1 cellular context compared by ENCODE assay signal in the genomic region with DNA sequence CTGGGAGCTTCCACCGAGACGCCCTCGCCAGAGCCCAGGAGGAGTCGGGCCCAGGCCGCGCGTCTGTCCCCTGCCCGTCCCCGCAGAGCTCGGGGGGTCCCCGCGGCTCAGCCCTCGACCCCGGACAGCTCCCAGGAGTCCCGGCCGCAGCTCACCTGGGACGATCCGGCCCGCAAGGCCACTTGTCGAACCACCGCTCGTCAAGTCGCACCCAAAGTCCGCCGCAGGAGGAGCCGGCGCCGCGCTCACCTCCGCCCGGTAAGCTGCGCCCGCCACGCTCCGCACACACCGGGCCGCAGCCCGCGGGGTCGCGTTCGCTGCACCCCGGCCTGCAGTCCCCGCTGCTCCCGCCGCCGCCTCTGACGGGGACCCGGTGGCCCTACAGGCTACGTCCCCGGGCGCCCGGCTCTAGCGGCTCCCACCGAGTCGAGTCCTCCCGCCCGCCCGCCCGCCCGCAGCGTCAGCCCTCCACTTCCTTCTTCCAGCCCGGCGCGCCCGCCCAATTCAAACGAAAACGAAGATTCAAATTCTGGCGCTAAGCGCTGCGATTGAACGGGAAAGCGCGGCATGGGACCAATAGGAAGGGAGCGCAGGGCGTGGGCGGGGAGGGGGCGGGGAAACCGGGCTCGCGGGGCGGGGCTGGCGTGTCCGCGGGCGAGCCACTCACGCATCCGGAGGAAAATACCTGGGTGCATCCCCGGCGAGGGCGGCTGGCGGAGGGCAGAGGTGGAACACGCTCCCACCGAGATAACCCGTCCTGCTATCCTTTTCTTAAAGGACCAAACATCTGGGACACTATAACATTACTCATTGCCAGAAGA.
TF ChIP-seq lines count a peak whose summit lies in the region.

A gene with protein sequence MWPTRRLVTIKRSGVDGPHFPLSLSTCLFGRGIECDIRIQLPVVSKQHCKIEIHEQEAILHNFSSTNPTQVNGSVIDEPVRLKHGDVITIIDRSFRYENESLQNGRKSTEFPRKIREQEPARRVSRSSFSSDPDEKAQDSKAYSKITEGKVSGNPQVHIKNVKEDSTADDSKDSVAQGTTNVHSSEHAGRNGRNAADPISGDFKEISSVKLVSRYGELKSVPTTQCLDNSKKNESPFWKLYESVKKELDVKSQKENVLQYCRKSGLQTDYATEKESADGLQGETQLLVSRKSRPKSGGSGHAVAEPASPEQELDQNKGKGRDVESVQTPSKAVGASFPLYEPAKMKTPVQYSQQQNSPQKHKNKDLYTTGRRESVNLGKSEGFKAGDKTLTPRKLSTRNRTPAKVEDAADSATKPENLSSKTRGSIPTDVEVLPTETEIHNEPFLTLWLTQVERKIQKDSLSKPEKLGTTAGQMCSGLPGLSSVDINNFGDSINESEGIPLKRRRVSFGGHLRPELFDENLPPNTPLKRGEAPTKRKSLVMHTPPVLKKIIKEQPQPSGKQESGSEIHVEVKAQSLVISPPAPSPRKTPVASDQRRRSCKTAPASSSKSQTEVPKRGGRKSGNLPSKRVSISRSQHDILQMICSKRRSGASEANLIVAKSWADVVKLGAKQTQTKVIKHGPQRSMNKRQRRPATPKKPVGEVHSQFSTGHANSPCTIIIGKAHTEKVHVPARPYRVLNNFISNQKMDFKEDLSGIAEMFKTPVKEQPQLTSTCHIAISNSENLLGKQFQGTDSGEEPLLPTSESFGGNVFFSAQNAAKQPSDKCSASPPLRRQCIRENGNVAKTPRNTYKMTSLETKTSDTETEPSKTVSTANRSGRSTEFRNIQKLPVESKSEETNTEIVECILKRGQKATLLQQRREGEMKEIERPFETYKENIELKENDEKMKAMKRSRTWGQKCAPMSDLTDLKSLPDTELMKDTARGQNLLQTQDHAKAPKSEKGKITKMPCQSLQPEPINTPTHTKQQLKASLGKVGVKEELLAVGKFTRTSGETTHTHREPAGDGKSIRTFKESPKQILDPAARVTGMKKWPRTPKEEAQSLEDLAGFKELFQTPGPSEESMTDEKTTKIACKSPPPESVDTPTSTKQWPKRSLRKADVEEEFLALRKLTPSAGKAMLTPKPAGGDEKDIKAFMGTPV (N-terminal part only) (minus strand): TSS at position 480 of the 821 bp plus-strand sequence. CDS start 756 bp downstream, outside the sequence.

TF ChIP-seq in HEK293, 187 proteins besides CTCF, POLR2A, EP300 and RAD21 (continued from another document and continues in another):
- TF ChIP-seq, protein P1, sequence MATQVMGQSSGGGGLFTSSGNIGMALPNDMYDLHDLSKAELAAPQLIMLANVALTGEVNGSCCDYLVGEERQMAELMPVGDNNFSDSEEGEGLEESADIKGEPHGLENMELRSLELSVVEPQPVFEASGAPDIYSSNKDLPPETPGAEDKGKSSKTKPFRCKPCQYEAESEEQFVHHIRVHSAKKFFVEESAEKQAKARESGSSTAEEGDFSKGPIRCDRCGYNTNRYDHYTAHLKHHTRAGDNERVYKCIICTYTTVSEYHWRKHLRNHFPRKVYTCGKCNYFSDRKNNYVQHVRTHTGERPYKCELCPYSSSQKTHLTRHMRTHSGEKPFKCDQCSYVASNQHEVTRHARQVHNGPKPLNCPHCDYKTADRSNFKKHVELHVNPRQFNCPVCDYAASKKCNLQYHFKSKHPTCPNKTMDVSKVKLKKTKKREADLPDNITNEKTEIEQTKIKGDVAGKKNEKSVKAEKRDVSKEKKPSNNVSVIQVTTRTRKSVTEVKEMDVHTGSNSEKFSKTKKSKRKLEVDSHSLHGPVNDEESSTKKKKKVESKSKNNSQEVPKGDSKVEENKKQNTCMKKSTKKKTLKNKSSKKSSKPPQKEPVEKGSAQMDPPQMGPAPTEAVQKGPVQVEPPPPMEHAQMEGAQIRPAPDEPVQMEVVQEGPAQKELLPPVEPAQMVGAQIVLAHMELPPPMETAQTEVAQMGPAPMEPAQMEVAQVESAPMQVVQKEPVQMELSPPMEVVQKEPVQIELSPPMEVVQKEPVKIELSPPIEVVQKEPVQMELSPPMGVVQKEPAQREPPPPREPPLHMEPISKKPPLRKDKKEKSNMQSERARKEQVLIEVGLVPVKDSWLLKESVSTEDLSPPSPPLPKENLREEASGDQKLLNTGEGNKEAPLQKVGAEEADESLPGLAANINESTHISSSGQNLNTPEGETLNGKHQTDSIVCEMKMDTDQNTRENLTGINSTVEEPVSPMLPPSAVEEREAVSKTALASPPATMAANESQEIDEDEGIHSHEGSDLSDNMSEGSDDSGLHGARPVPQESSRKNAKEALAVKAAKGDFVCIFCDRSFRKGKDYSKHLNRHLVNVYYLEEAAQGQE (tag by site-specific recombination; IDR thresholded peaks at IDR 0.05): peak; percentile 76
- TF ChIP-seq, protein P2, sequence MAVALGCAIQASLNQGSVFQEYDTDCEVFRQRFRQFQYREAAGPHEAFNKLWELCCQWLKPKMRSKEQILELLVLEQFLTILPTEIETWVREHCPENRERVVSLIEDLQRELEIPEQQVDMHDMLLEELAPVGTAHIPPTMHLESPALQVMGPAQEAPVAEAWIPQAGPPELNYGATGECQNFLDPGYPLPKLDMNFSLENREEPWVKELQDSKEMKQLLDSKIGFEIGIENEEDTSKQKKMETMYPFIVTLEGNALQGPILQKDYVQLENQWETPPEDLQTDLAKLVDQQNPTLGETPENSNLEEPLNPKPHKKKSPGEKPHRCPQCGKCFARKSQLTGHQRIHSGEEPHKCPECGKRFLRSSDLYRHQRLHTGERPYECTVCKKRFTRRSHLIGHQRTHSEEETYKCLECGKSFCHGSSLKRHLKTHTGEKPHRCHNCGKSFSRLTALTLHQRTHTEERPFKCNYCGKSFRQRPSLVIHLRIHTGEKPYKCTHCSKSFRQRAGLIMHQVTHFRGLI (tag by site-specific recombination; IDR thresholded peaks at IDR 0.05): no peak
- TF ChIP-seq ZNF214 (tag by site-specific recombination; IDR thresholded peaks at IDR 0.05; ENCODE audit: borderline replicate concordance) (no peak), ZNF707 (tag by site-specific recombination; IDR thresholded peaks at IDR 0.05) (no peak), ZNF24 (tag by site-specific recombination; IDR thresholded peaks at IDR 0.05) (no peak), ZNF146 (tag by site-specific recombination; IDR thresholded peaks at IDR 0.05) (0 out of 2 replicates have a peak, but pooled peaks have one; percentile 5), ZBTB21 (tag by site-specific recombination; IDR thresholded peaks at IDR 0.05) (no peak), ZNF473 (tag by site-specific recombination; IDR thresholded peaks at IDR 0.05) (no peak), ZNF544 (tag by site-specific recombination; IDR thresholded peaks at IDR 0.05) (no peak), ZNF266 (tag by site-specific recombination; IDR thresholded peaks at IDR 0.05; ENCODE audit: low read depth) (no peak), ZNF654 (tag by site-specific recombination; IDR thresholded peaks at IDR 0.05; ENCODE audit: low read depth) (no peak), ZNF48 (tag by site-specific recombination; IDR thresholded peaks at IDR 0.05) (no peak), WT1 (tag by site-specific recombination; IDR thresholded peaks at IDR 0.05) (no peak), ZBTB48 (tag by site-specific recombination; IDR thresholded peaks at IDR 0.05) (no peak), ZBTB1 (tag by site-specific recombination; IDR thresholded peaks at IDR 0.05) (no peak), ZNF202 (tag by site-specific recombination; IDR thresholded peaks at IDR 0.05; ENCODE audit: borderline replicate concordance) (no peak), SP7 (tag by site-specific recombination; IDR thresholded peaks at IDR 0.05) (0 out of 2 replicates have a peak, but pooled peaks have one; percentile 30), ZNF292 (tag by site-specific recombination; IDR thresholded peaks at IDR 0.05; ENCODE audit: borderline replicate concordance, low read depth) (no peak), ZNF629 (tag by site-specific recombination; IDR thresholded peaks at IDR 0.05) (no peak), ZNF423 (tag by site-specific recombination; IDR thresholded peaks at IDR 0.05) (no peak), ZIC2 (tag by site-specific recombination; IDR thresholded peaks at IDR 0.05) (no peak), MEIS1 (CRISPR knock-in tag; IDR thresholded peaks at IDR 0.05; ENCODE audit: borderline replicate concordance) (no peak; the same call in 1 of the 2 replicates)
- TF ChIP-seq, protein P3, sequence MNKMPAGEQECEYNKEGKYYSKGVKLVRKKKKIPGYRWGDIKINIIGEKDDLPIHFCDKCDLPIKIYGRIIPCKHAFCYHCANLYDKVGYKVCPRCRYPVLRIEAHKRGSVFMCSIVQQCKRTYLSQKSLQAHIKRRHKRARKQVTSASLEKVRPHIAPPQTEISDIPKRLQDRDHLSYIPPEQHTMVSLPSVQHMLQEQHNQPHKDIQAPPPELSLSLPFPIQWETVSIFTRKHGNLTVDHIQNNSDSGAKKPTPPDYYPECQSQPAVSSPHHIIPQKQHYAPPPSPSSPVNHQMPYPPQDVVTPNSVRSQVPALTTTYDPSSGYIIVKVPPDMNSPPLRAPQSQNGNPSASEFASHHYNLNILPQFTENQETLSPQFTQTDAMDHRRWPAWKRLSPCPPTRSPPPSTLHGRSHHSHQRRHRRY (tag by site-specific recombination; IDR thresholded peaks at IDR 0.05): no peak
- TF ChIP-seq, protein P4, sequence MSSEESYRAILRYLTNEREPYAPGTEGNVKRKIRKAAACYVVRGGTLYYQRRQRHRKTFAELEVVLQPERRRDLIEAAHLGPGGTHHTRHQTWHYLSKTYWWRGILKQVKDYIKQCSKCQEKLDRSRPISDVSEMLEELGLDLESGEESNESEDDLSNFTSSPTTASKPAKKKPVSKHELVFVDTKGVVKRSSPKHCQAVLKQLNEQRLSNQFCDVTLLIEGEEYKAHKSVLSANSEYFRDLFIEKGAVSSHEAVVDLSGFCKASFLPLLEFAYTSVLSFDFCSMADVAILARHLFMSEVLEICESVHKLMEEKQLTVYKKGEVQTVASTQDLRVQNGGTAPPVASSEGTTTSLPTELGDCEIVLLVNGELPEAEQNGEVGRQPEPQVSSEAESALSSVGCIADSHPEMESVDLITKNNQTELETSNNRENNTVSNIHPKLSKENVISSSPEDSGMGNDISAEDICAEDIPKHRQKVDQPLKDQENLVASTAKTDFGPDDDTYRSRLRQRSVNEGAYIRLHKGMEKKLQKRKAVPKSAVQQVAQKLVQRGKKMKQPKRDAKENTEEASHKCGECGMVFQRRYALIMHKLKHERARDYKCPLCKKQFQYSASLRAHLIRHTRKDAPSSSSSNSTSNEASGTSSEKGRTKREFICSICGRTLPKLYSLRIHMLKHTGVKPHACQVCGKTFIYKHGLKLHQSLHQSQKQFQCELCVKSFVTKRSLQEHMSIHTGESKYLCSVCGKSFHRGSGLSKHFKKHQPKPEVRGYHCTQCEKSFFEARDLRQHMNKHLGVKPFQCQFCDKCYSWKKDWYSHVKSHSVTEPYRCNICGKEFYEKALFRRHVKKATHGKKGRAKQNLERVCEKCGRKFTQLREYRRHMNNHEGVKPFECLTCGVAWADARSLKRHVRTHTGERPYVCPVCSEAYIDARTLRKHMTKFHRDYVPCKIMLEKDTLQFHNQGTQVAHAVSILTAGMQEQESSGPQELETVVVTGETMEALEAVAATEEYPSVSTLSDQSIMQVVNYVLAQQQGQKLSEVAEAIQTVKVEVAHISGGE (tag by site-specific recombination; conservative IDR thresholded peaks at IDR 0.05; ENCODE audit: low read depth): peak; percentile 49; the same call in 1 of the 2 replicates
- TF ChIP-seq, protein P5, sequence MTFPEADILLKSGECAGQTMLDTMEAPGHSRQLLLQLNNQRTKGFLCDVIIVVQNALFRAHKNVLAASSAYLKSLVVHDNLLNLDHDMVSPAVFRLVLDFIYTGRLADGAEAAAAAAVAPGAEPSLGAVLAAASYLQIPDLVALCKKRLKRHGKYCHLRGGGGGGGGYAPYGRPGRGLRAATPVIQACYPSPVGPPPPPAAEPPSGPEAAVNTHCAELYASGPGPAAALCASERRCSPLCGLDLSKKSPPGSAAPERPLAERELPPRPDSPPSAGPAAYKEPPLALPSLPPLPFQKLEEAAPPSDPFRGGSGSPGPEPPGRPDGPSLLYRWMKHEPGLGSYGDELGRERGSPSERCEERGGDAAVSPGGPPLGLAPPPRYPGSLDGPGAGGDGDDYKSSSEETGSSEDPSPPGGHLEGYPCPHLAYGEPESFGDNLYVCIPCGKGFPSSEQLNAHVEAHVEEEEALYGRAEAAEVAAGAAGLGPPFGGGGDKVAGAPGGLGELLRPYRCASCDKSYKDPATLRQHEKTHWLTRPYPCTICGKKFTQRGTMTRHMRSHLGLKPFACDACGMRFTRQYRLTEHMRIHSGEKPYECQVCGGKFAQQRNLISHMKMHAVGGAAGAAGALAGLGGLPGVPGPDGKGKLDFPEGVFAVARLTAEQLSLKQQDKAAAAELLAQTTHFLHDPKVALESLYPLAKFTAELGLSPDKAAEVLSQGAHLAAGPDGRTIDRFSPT (tag by site-specific recombination; IDR thresholded peaks at IDR 0.05): no peak
- TF ChIP-seq, protein P6, sequence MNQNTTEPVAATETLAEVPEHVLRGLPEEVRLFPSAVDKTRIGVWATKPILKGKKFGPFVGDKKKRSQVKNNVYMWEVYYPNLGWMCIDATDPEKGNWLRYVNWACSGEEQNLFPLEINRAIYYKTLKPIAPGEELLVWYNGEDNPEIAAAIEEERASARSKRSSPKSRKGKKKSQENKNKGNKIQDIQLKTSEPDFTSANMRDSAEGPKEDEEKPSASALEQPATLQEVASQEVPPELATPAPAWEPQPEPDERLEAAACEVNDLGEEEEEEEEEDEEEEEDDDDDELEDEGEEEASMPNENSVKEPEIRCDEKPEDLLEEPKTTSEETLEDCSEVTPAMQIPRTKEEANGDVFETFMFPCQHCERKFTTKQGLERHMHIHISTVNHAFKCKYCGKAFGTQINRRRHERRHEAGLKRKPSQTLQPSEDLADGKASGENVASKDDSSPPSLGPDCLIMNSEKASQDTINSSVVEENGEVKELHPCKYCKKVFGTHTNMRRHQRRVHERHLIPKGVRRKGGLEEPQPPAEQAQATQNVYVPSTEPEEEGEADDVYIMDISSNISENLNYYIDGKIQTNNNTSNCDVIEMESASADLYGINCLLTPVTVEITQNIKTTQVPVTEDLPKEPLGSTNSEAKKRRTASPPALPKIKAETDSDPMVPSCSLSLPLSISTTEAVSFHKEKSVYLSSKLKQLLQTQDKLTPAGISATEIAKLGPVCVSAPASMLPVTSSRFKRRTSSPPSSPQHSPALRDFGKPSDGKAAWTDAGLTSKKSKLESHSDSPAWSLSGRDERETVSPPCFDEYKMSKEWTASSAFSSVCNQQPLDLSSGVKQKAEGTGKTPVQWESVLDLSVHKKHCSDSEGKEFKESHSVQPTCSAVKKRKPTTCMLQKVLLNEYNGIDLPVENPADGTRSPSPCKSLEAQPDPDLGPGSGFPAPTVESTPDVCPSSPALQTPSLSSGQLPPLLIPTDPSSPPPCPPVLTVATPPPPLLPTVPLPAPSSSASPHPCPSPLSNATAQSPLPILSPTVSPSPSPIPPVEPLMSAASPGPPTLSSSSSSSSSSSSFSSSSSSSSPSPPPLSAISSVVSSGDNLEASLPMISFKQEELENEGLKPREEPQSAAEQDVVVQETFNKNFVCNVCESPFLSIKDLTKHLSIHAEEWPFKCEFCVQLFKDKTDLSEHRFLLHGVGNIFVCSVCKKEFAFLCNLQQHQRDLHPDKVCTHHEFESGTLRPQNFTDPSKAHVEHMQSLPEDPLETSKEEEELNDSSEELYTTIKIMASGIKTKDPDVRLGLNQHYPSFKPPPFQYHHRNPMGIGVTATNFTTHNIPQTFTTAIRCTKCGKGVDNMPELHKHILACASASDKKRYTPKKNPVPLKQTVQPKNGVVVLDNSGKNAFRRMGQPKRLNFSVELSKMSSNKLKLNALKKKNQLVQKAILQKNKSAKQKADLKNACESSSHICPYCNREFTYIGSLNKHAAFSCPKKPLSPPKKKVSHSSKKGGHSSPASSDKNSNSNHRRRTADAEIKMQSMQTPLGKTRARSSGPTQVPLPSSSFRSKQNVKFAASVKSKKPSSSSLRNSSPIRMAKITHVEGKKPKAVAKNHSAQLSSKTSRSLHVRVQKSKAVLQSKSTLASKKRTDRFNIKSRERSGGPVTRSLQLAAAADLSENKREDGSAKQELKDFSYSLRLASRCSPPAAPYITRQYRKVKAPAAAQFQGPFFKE (tag by site-specific recombination; IDR thresholded peaks at IDR 0.05; ENCODE audit: borderline replicate concordance): no peak
